ENCODE assay signal across 1 cellular context in genomic region chr22:36660510-36660840, GRCh38.
TF ChIP-seq lines count a peak whose summit lies in the region.

No MANE protein-coding gene starts in this region.

TF ChIP-seq in IMR-90, 13 proteins besides CTCF, POLR2A, EP300 and RAD21:
- no peak for TF ChIP-seq RFX5 (IDR thresholded peaks at IDR 0.05; ENCODE audit: low read depth, low read length)
- TF ChIP-seq MAZ (IDR thresholded peaks at IDR 0.05; ENCODE audit: borderline replicate concordance, low read depth, low read length), result no peak
- no peak for TF ChIP-seq FOS (IDR thresholded peaks at IDR 0.05; ENCODE audit: low read depth, low read length)
- no peak for TF ChIP-seq BHLHE40 (IDR thresholded peaks at IDR 0.05; ENCODE audit: low read depth, low read length)
- TF ChIP-seq CEBPB (IDR thresholded peaks at IDR 0.05; ENCODE audit: low read depth, low read length), result no peak
- no peak for TF ChIP-seq CHD1 (IDR thresholded peaks at IDR 0.05; ENCODE audit: low read depth, low read length)
- no peak for TF ChIP-seq NFE2L2 (IDR thresholded peaks at IDR 0.05; ENCODE audit: low read depth, low read length)
- TF ChIP-seq RCOR1 (IDR thresholded peaks at IDR 0.05; ENCODE audit: insufficient replicate concordance, low read length), result no peak
